Comparison of ENCODE assay signal across 8 cellular contexts in the genomic region with DNA sequence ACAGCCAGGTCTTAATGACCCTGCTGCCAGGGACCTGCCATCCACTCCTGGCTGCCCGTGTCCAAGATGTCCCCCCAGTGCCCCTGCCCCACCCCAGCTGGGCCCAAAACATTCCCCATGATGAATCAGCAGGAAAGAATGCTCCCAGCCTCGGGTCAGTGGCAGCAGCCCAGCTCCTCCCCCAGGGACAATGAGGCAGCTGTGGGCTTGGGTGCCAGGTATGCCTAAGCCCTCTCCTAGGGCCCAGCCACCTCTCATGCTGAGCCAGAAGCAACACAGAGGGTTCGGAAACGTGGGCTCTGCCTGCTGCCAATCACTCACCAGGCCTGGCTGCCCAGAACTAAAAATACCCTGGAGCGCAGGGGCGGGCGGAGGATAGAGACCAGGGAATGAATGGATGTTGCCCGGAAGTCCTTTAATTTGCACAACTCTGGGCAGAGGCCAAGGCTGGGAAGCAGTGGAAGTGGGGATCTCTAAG. TPM values are rescaled to one million over a fixed set of nuclear protein-coding genes. Genes with fewer than 3 reads are reported as not detected.
A peak's percentile ranks its signal among the peaks of the same experiment; 100 is the strongest.
DNase-seq lines count a peak whose midpoint lies in the region; ATAC-seq and TF ChIP-seq lines count a peak whose summit lies in the region.

No MANE protein-coding gene starts in this region.

- H3K9me2 ChIP-seq in PC-9 (ENCODE audit: insufficient read depth): no peaks in the 10 kb centered on the region

- no peaks in the 10 kb centered on the region for H3K9me3 Mint-ChIP-seq in osteocyte (ENCODE audit: unreplicated experiment)

- peak overlapping the region; percentile 77 for H3K27ac Mint-ChIP-seq in osteocyte (ENCODE audit: unreplicated experiment)

- H4K20me1 ChIP-seq in PC-9 (ENCODE audit: insufficient read depth): no peaks in the 10 kb centered on the region

- POLR2A ChIA-PET in PC-9 (lab: Charles Lee; ENCODE audit: unreplicated experiment): interaction anchor here (0.6 kb wide), 1 partner anchor 772 kb away, joined by 12 read pairs; no protein-coding TSS in a partner anchor

- H3K4me1 Mint-ChIP-seq in osteocyte (ENCODE audit: unreplicated experiment): peaks cover 32% of the 10 kb centered on the region

- CTCF ChIA-PET in PC-9 (lab: Charles Lee): interaction anchor here (1.3 kb wide), 1 partner anchor 40 kb away, joined by 5 read pairs; no protein-coding TSS in a partner anchor

- H3K4me1 ChIP-seq in PC-9 (replicated peaks; ENCODE audit: insufficient read depth): peaks cover 49% of the 10 kb centered on the region

- peak overlapping the region; percentile 70 for H3K4me2 ChIP-seq in PC-9

- BruUV-seq in PC-9 (replicated peaks; lab: Mats Ljungman, UMichigan): no TSS peak

- no peaks in the 10 kb centered on the region for H3K27me3 ChIP-seq in PC-9 (ENCODE audit: insufficient read depth, low read depth)

- intact Hi-C loops in PC-9 (cut with micrococcal nuclease; ENCODE audit: unreplicated experiment): loop anchor here (1.0 to 10.0 kb wide), 5 partner anchors 24 to 385 kb away; no protein-coding TSS in a partner anchor

- TF ChIP-seq CTCF in PC-9 (conservative IDR thresholded peaks at IDR 0.05) (no peak), osteocyte (IDR thresholded peaks at IDR 0.05) (no peak), GM20000 (IDR thresholded peaks at IDR 0.05; ENCODE audit: extremely low read depth, missing control alignments) (no peak)

- H3K27ac ChIP-seq in PC-9: peak overlapping the region; percentile 68

- no peaks in the 10 kb centered on the region for H3K79me2 ChIP-seq in PC-9 (ENCODE audit: low read depth)

- H3K36me3 Mint-ChIP-seq in osteocyte (ENCODE audit: unreplicated experiment): peaks cover under 1% of the 10 kb centered on the region

- DNase-seq in COR-L47 (lab: John Stamatoyannopoulos, UW): peak; percentile 4
- peak; percentile 88 to 91 for DNase-seq in PC-9
- DNase-seq in fibroblast of peridontal ligament (ENCODE audit: extremely low read depth): peak; percentile 81
- peak; percentile 90 for DNase-seq in osteocyte (ENCODE audit: extremely low spot score, unreplicated experiment)
- DNase-seq in T-helper 1 cell: no peak
- no peak for DNase-seq in GM20000 (ENCODE audit: low spot score)
- no peak for DNase-seq in DMS114 treated with DMSO at 0.1 percent for 48 hours (lab: John Stamatoyannopoulos, UW; ENCODE audit: unreplicated experiment)

- H3K4me3 ChIP-seq in PC-9: no peak overlapping the region; the same call in 1 of the 2 replicates

- no peak for ATAC-seq in GM18498 (IDR thresholded peaks at IDR 0.05; ENCODE audit: unreplicated experiment)

- no peaks in the 10 kb centered on the region for H3K36me3 ChIP-seq in PC-9 (ENCODE audit: low read depth)

- H3K9me3 ChIP-seq in PC-9 (ENCODE audit: insufficient read depth, low read depth): no peaks in the 10 kb centered on the region

- H3K4me3 Mint-ChIP-seq in osteocyte (ENCODE audit: unreplicated experiment): peak overlapping the region; percentile 59

- H2AFZ ChIP-seq in PC-9: no peak overlapping the region; the same call in 1 of the 2 replicates

- H3K27me3 Mint-ChIP-seq in osteocyte (ENCODE audit: unreplicated experiment): peaks cover 2% of the 10 kb centered on the region

- H3F3A ChIP-seq in PC-9 (ENCODE audit: insufficient read depth, low read depth): peaks cover 23% of the 10 kb centered on the region; the same call in 1 of the 2 replicates

RNA-seq across cellular contexts. Expression of a gene that starts 1.5 kb away (rescaled TPM):
- 2.5 and 3.5 TPM in 2 replicates for total RNA-seq in PC-9 (2021)
- 2.1 and 2.9 TPM in 2 replicates for total RNA-seq in osteocyte

Comparison
In these comparisons a context has a peak if more than half of its experiments do, and no peak if none do; other contexts are left out.
1. DNase-seq: peak in COR-L47 (single experiment), PC-9 (2 of 2), fibroblast of peridontal ligament (single experiment) and osteocyte (single experiment); none in T-helper 1 cell (0 of 5), GM20000 (single experiment) and DMS114 treated with DMSO at 0.1 percent for 48 hours (single experiment).